1 cellular context compared by ENCODE assay signal in the genomic region with DNA sequence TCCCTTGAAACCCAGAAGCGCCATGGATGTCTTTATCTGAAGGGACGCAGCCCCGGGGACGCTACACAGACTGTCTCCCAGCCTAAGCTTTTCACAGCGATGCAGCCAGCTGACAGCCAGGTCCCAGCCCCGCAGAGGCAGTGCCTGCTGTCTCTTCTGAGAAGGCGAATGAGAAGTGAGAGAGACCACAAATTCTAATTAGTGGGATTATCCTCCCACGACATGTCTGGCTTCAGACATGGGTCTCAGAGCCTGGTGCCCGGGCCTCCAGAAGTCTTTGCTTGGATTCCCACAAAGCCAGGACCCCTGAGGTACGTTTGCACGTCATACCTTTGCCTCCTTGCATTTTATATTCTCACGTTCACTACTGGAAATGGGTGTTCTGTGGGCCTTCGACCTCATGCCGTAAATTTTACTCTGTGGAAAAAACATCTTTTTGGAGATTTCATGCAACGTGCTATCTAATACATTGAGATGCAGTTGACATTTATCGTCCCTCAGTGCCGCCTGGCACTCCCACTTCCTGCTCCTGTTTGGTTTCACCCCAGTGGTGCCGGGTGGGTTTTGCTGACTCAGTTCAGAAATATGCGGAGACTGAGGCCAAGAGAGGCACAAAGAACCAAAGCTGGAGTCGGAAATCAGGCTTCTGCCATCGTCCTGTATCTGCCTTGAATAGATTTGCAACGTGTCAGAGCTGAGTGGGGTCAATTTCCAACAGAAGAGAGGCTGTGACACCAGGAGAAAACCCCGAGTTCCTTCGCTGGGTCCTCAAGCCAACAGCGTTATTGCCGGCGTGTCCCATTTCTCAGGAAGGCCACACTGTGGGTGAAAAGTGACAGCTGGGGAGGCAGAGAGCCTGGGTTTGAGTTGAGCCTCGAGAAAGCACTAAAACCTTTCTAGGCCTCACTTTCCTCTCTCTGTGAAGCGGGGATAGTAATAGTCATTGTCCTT.
TF ChIP-seq lines count a peak whose summit lies in the region.

No MANE protein-coding gene starts in this region.

TF ChIP-seq in SK-N-SH, 30 proteins besides CTCF, POLR2A, EP300 and RAD21:
- TF ChIP-seq, protein P1, sequence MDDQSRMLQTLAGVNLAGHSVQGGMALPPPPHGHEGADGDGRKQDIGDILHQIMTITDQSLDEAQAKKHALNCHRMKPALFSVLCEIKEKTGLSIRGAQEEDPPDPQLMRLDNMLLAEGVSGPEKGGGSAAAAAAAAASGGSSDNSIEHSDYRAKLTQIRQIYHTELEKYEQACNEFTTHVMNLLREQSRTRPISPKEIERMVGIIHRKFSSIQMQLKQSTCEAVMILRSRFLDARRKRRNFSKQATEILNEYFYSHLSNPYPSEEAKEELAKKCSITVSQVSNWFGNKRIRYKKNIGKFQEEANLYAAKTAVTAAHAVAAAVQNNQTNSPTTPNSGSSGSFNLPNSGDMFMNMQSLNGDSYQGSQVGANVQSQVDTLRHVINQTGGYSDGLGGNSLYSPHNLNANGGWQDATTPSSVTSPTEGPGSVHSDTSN (IDR thresholded peaks at IDR 0.05) = no peak
- TF ChIP-seq, protein P2, sequence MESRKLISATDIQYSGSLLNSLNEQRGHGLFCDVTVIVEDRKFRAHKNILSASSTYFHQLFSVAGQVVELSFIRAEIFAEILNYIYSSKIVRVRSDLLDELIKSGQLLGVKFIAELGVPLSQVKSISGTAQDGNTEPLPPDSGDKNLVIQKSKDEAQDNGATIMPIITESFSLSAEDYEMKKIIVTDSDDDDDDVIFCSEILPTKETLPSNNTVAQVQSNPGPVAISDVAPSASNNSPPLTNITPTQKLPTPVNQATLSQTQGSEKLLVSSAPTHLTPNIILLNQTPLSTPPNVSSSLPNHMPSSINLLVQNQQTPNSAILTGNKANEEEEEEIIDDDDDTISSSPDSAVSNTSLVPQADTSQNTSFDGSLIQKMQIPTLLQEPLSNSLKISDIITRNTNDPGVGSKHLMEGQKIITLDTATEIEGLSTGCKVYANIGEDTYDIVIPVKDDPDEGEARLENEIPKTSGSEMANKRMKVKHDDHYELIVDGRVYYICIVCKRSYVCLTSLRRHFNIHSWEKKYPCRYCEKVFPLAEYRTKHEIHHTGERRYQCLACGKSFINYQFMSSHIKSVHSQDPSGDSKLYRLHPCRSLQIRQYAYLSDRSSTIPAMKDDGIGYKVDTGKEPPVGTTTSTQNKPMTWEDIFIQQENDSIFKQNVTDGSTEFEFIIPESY (IDR thresholded peaks at IDR 0.05; ENCODE audit: borderline replicate concordance, low read depth) = no peak
- no peak for TF ChIP-seq RFX5 (IDR thresholded peaks at IDR 0.05; ENCODE audit: low read length)
- no peak for TF ChIP-seq ELF1 (IDR thresholded peaks at IDR 0.05)
- TF ChIP-seq TEAD4 (IDR thresholded peaks at IDR 0.05; ENCODE audit: borderline replicate concordance, insufficient read depth) = no peak
- TF ChIP-seq EZH2phosphoT487 (IDR thresholded peaks at IDR 0.05; ENCODE audit: borderline replicate concordance, low read depth) = no peak
